8 cellular contexts compared by ENCODE assay signal in the genomic region with DNA sequence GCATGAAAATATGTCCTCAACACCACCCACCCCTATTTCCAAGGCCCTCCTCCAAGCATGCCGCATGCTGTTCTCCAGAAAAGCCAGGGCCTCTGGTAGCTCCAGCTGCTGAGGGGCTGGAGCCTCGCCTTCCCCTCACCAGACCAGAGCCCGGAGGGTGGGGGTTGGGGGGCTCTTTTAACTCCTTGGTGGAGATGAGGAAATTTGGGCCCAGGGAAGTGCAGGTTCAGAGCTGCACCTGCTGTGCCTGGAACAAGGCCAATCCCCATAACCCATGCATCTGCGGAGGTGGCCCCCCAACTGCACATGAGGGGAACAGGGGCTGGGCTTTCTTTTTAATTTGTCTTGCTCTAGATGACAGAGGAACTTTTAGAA. TPM values are rescaled to one million over a fixed set of nuclear protein-coding genes. Genes with fewer than 3 reads are reported as not detected.
DNase-seq lines count a peak whose midpoint lies in the region; ATAC-seq lines count a peak whose summit lies in the region.

No MANE protein-coding gene starts in this region.

- H3K27me3 ChIP-seq in iPS-18a (ENCODE audit: control insufficient read depth, insufficient read depth, low read length), result peaks cover 9% of the 10 kb centered on the region

- peaks cover 4% of the 10 kb centered on the region for H3K36me3 Mint-ChIP-seq in activated T-helper 1 cell treated with anti-CD3 and anti-CD28 coated beads, Interleukin-12 subunit alpha, Interleukin-12 subunit beta, Interleukin-2, Interleukin-4 antibody, amounts not matched to agents 30 ng/mL and 10 ng/mL and 1 ng/mL, durations not matched to agents 14 hours and 24 hours and 36 hours (ENCODE audit: low read depth)
- no peaks in the 10 kb centered on the region for H3K36me3 Mint-ChIP-seq in stimulated activated memory B cell treated with anti-CD40 and anti-IgM and Interleukin-4, amounts not matched to agents 10 μg/mL and 1 μg/mL and 100 μg/mL, for 72 hours

- H3K9me3 Mint-ChIP-seq in activated T-helper 1 cell treated with anti-CD3 and anti-CD28 coated beads, Interleukin-12 subunit alpha, Interleukin-12 subunit beta, Interleukin-2, Interleukin-4 antibody, amounts not matched to agents 30 ng/mL and 10 ng/mL and 1 ng/mL, durations not matched to agents 14 hours and 24 hours and 36 hours, result no peaks in the 10 kb centered on the region
- H3K9me3 Mint-ChIP-seq in stimulated activated memory B cell treated with anti-CD40 and anti-IgM and Interleukin-4, amounts not matched to agents 10 μg/mL and 1 μg/mL and 100 μg/mL, for 72 hours, result no peaks in the 10 kb centered on the region

- no peak overlapping the region for H3K27ac ChIP-seq in iPS-18a (ENCODE audit: low read length)

- ATAC-seq in stimulated activated memory B cell treated with anti-CD40 and anti-IgM and Interleukin-4, amounts not matched to agents 10 μg/mL and 1 μg/mL and 100 μg/mL, for 72 hours, result no peak
- ATAC-seq in HG02610 (IDR thresholded peaks at IDR 0.05; ENCODE audit: unreplicated experiment) (no peak), HG03520 (IDR thresholded peaks at IDR 0.05; ENCODE audit: unreplicated experiment) (no peak)

- H3K36me3 ChIP-seq in iPS-18a (ENCODE audit: control insufficient read depth, low read depth, low read length), result no peaks in the 10 kb centered on the region

- peaks cover 27% of the 10 kb centered on the region for H3K4me1 Mint-ChIP-seq in activated T-helper 1 cell treated with anti-CD3 and anti-CD28 coated beads, Interleukin-12 subunit alpha, Interleukin-12 subunit beta, Interleukin-2, Interleukin-4 antibody, amounts not matched to agents 30 ng/mL and 10 ng/mL and 1 ng/mL, durations not matched to agents 14 hours and 24 hours and 36 hours (ENCODE audit: low read depth)
- H3K4me1 Mint-ChIP-seq in stimulated activated memory B cell treated with anti-CD40 and anti-IgM and Interleukin-4, amounts not matched to agents 10 μg/mL and 1 μg/mL and 100 μg/mL, for 72 hours, result peaks cover 44% of the 10 kb centered on the region

- H3K4me1 ChIP-seq in iPS-18a (ENCODE audit: control insufficient read depth, low read depth, low read length), result peaks cover 5% of the 10 kb centered on the region

- H3K27me3 Mint-ChIP-seq in activated T-helper 1 cell treated with anti-CD3 and anti-CD28 coated beads, Interleukin-12 subunit alpha, Interleukin-12 subunit beta, Interleukin-2, Interleukin-4 antibody, amounts not matched to agents 30 ng/mL and 10 ng/mL and 1 ng/mL, durations not matched to agents 14 hours and 24 hours and 36 hours (ENCODE audit: insufficient read depth), result peaks cover 35% of the 10 kb centered on the region
- H3K27me3 Mint-ChIP-seq in stimulated activated memory B cell treated with anti-CD40 and anti-IgM and Interleukin-4, amounts not matched to agents 10 μg/mL and 1 μg/mL and 100 μg/mL, for 72 hours, result no peaks in the 10 kb centered on the region

- H3K4me3 ChIP-seq in iPS-18a (ENCODE audit: low read length), result peak overlapping the region; percentile 48

- H3K9me3 ChIP-seq in iPS-18a (ENCODE audit: control insufficient read depth, low read depth, low read length), result no peaks in the 10 kb centered on the region

- peak overlapping the region; percentile 42 for H3K4me3 Mint-ChIP-seq in activated T-helper 1 cell treated with anti-CD3 and anti-CD28 coated beads, Interleukin-12 subunit alpha, Interleukin-12 subunit beta, Interleukin-2, Interleukin-4 antibody, amounts not matched to agents 30 ng/mL and 10 ng/mL and 1 ng/mL, durations not matched to agents 14 hours and 24 hours and 36 hours
- H3K4me3 Mint-ChIP-seq in stimulated activated memory B cell treated with anti-CD40 and anti-IgM and Interleukin-4, amounts not matched to agents 10 μg/mL and 1 μg/mL and 100 μg/mL, for 72 hours, result peak overlapping the region; percentile 67

- peak; percentile 57 for DNase-seq in DMS 273 (lab: John Stamatoyannopoulos, UW; ENCODE audit: unreplicated experiment)
- DNase-seq in DMS 273 treated with DMSO at 0.1 percent for 48 hours (lab: John Stamatoyannopoulos, UW), result no peak
- DNase-seq in activated T-helper 1 cell treated with anti-CD3 and anti-CD28 coated beads, Interleukin-12 subunit alpha, Interleukin-12 subunit beta, Interleukin-2, Interleukin-4 antibody, amounts not matched to agents 30 ng/mL and 10 ng/mL and 1 ng/mL, durations not matched to agents 14 hours and 24 hours and 36 hours (ENCODE audit: low spot score), result no peak
- no peak for DNase-seq in hippocampal formation (lab: John Stamatoyannopoulos, UW)

- H3K27ac Mint-ChIP-seq in activated T-helper 1 cell treated with anti-CD3 and anti-CD28 coated beads, Interleukin-12 subunit alpha, Interleukin-12 subunit beta, Interleukin-2, Interleukin-4 antibody, amounts not matched to agents 30 ng/mL and 10 ng/mL and 1 ng/mL, durations not matched to agents 14 hours and 24 hours and 36 hours, result no peak overlapping the region
- peak overlapping the region; percentile 71 for H3K27ac Mint-ChIP-seq in stimulated activated memory B cell treated with anti-CD40 and anti-IgM and Interleukin-4, amounts not matched to agents 10 μg/mL and 1 μg/mL and 100 μg/mL, for 72 hours

- H3K9ac ChIP-seq in iPS-18a (ENCODE audit: low read length), result peak overlapping the region; percentile 46

- intact Hi-C loops in activated T-helper 1 cell treated with anti-CD3 and anti-CD28 coated beads, Interleukin-12 subunit alpha, Interleukin-12 subunit beta, Interleukin-2, Interleukin-4 antibody, amounts not matched to agents 30 ng/mL and 10 ng/mL and 1 ng/mL, durations not matched to agents 14 hours and 24 hours and 36 hours (cut with micrococcal nuclease), result loop anchor here (5.0 kb wide), 3 partner anchors 122 to 297 kb away; no protein-coding TSS in a partner anchor

RNA-seq across cellular contexts. Expression of gene SELENON, which starts 0.7 kb away (rescaled TPM):
- 5.2 and 5.3 TPM in 2 replicates for total RNA-seq in activated T-helper 1 cell treated with anti-CD3 and anti-CD28 coated beads, Interleukin-12 subunit alpha, Interleukin-12 subunit beta, Interleukin-2, Interleukin-4 antibody, amounts not matched to agents 30 ng/mL and 10 ng/mL and 1 ng/mL, durations not matched to agents 14 hours and 24 hours and 36 hours

RNA-seq across cellular contexts. Expression of gene MTFR1L, which starts 20.4 kb away (rescaled TPM):
- total RNA-seq in activated T-helper 1 cell treated with anti-CD3 and anti-CD28 coated beads, Interleukin-12 subunit alpha, Interleukin-12 subunit beta, Interleukin-2, Interleukin-4 antibody, amounts not matched to agents 30 ng/mL and 10 ng/mL and 1 ng/mL, durations not matched to agents 14 hours and 24 hours and 36 hours, result 29.3 and 30.0 TPM in 2 replicates

RNA-seq across cellular contexts. Expression of gene AUNIP, which starts 59.9 kb away (rescaled TPM):
- 10.2 and 12.3 TPM in 2 replicates for total RNA-seq in activated T-helper 1 cell treated with anti-CD3 and anti-CD28 coated beads, Interleukin-12 subunit alpha, Interleukin-12 subunit beta, Interleukin-2, Interleukin-4 antibody, amounts not matched to agents 30 ng/mL and 10 ng/mL and 1 ng/mL, durations not matched to agents 14 hours and 24 hours and 36 hours
